In the genomic region with DNA sequence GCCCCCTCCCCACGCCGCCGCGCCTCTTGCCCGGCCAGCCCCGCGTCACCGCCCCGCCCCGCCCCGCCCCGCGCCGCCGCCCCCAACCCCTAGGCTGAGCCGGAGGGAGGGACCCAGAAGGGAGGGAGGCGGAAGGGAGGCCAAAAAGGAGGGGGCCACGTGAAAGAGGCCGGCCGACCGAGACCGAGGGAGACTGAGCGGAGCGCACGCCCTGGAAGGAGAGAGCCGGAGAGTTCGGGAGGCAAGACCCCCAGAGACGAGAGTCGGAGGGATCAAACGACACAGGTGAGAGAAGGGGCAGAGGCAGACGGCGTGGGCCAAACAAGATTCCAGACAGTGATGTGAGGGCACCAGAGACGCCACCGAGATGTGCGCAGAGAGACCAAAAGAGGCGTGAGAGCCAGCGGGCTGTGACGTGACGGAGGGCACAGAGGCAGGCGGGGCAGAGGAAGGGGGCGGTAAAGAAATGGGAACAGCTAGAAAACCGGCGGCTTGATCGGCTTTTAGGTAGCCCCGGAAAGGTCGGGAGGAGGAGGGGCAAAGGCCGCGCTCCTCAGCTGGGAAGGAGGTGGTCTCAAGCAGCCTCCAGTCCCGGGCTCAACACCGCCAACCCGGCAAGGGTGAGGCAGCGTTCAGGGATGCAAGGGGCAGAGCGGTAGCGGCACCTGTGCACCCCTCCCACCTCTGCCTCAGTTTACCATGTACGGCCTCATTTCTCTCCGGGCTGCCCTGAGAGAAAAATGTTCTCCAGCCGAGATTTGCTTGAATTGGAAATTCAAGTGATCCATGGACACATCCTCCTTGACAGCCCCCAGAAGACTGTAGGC, we compare ENCODE assay signal across 8 cellular contexts. TPM values are rescaled to one million over a fixed set of nuclear protein-coding genes. Genes with fewer than 3 reads are reported as not detected.
DNase-seq lines count a peak whose midpoint lies in the region; ATAC-seq and TF ChIP-seq lines count a peak whose summit lies in the region.

No MANE protein-coding gene starts in this region.

- H3K36me3 Mint-ChIP-seq in activated naive CD8-positive, alpha-beta T cell treated with anti-CD3 and anti-CD28 coated beads, Interleukin-2, amount 50 U/mL, for 24 hours (ENCODE audit: low read depth): peaks cover 3% of the 10 kb centered on the region

- H3K27ac Mint-ChIP-seq in activated naive CD8-positive, alpha-beta T cell treated with anti-CD3 and anti-CD28 coated beads, Interleukin-2, amount 50 U/mL, for 24 hours: no peak overlapping the region

- no peaks in the 10 kb centered on the region for H4K20me1 ChIP-seq in neural cell (ENCODE audit: insufficient read depth)

- H3K4me2 ChIP-seq in neural cell (ENCODE audit: low read length): no peak overlapping the region

- H3K9ac ChIP-seq in neural cell (ENCODE audit: low read length): no peak overlapping the region

- H3K9me3 ChIP-seq in neural cell (ENCODE audit: low read length): no peaks in the 10 kb centered on the region

- TF ChIP-seq CTCF in neural cell (IDR thresholded peaks at IDR 0.05; ENCODE audit: poor library complexity, severe bottlenecking): no peak

- ATAC-seq in activated naive CD8-positive, alpha-beta T cell treated with anti-CD3 and anti-CD28 coated beads, Interleukin-2, amount 50 U/mL, for 24 hours: peak; percentile 33
- ATAC-seq in GM18907 (IDR thresholded peaks at IDR 0.05; ENCODE audit: unreplicated experiment): no peak

- no peaks in the 10 kb centered on the region for H3K79me2 ChIP-seq in neural cell (replicated peaks; ENCODE audit: insufficient read depth, low read length)

- H3K36me3 ChIP-seq in neural cell (ENCODE audit: insufficient read depth, low read length): no peaks in the 10 kb centered on the region

- H3K4me1 Mint-ChIP-seq in activated naive CD8-positive, alpha-beta T cell treated with anti-CD3 and anti-CD28 coated beads, Interleukin-2, amount 50 U/mL, for 24 hours: peaks cover 49% of the 10 kb centered on the region

- peaks cover 76% of the 10 kb centered on the region for H3K27me3 Mint-ChIP-seq in activated naive CD8-positive, alpha-beta T cell treated with anti-CD3 and anti-CD28 coated beads, Interleukin-2, amount 50 U/mL, for 24 hours

- H2AFZ ChIP-seq in neural cell (ENCODE audit: low read depth, low read length): no peak overlapping the region

- H3K4me3 Mint-ChIP-seq in activated naive CD8-positive, alpha-beta T cell treated with anti-CD3 and anti-CD28 coated beads, Interleukin-2, amount 50 U/mL, for 24 hours: peak overlapping the region; percentile 78

- no peaks in the 10 kb centered on the region for H3K9me2 ChIP-seq in neural cell (ENCODE audit: insufficient read depth, low read length)

- no peak overlapping the region for H3K27ac ChIP-seq in neural cell (ENCODE audit: low read length)
- no peak overlapping the region for H3K27ac ChIP-seq in substantia nigra (ENCODE audit: low read depth, low read length, poor library complexity, severe bottlenecking)

- no peak for TF ChIP-seq EP300 in neural cell (conservative IDR thresholded peaks at IDR 0.05; ENCODE audit: poor library complexity, severe bottlenecking)

- DNase-seq in COR-L47 (lab: John Stamatoyannopoulos, UW): peak; percentile 60
- peak; percentile 56 for DNase-seq in NCI-H2107 treated with DMSO at 0.1 percent for 48 hours (lab: John Stamatoyannopoulos, UW; ENCODE audit: unreplicated experiment)
- peak; percentile 67 for DNase-seq in activated naive CD8-positive, alpha-beta T cell treated with anti-CD3 and anti-CD28 coated beads, Interleukin-2, amount 50 U/mL, for 24 hours
- DNase-seq in substantia nigra (lab: John Stamatoyannopoulos, UW): no peak
- DNase-seq in T1000 (lab: John Stamatoyannopoulos, UW): no peak
- no peak for DNase-seq in inferior parietal cortex (ENCODE audit: extremely low spot score)

- H3K27me3 ChIP-seq in neural cell (ENCODE audit: insufficient read depth, low read depth, low read length): peaks cover 96% of the 10 kb centered on the region

- H3K9me3 Mint-ChIP-seq in activated naive CD8-positive, alpha-beta T cell treated with anti-CD3 and anti-CD28 coated beads, Interleukin-2, amount 50 U/mL, for 24 hours: no peaks in the 10 kb centered on the region

- H3K4me3 ChIP-seq in neural cell (ENCODE audit: low read length): peak overlapping the region; percentile 58

- no peaks in the 10 kb centered on the region for H3F3A ChIP-seq in neural cell (ENCODE audit: insufficient read depth, low read length, poor library complexity, severe bottlenecking)

- TF ChIP-seq RAD21 in neural cell (conservative IDR thresholded peaks at IDR 0.05): no peak

TF ChIP-seq in neural cell, 6 proteins besides CTCF, POLR2A, EP300 and RAD21:
- TF ChIP-seq SMC3 (conservative IDR thresholded peaks at IDR 0.05; ENCODE audit: poor library complexity): no peak

RNA-seq across cellular contexts. Expression of gene BARX1, which starts 0.4 kb away (rescaled TPM):
- polyA plus RNA-seq in neural cell: not detected in 2 replicates
- polyA minus RNA-seq in neural cell: not detected in 2 replicates

Comparison
In these comparisons a context has a peak if more than half of its experiments do, and no peak if none do; other contexts are left out.
1. DNase-seq: peak in COR-L47 (single experiment), NCI-H2107 treated with DMSO at 0.1 percent for 48 hours (single experiment) and activated naive CD8-positive, alpha-beta T cell treated with anti-CD3 and anti-CD28 coated beads, Interleukin-2, amount 50 U/mL, for 24 hours (single experiment); none in substantia nigra (0 of 49), T1000 (single experiment) and inferior parietal cortex (single experiment).